In genomic region chr3:171813897-171814460, GRCh38 we compare ENCODE assay signal across 8 cellular contexts. TPM values are rescaled to one million over a fixed set of nuclear protein-coding genes. Genes with fewer than 3 reads are reported as not detected.
DNase-seq lines count a peak whose midpoint lies in the region; ATAC-seq, FAIRE-seq and TF ChIP-seq lines count a peak whose summit lies in the region.

No MANE protein-coding gene starts in this region.

- peaks cover 16% of the 10 kb centered on the region for H3K27me3 ChIP-seq in CD4-positive, alpha-beta T cell (ENCODE audit: control insufficient read depth, insufficient read depth, low read length)

- peaks cover 59% of the 10 kb centered on the region for H3K27me3 Mint-ChIP-seq in CD4-positive, alpha-beta T cell

- no peak overlapping the region for H3K4me3 Mint-ChIP-seq in CD4-positive, alpha-beta T cell

- H3K4me1 Mint-ChIP-seq in CD4-positive, alpha-beta T cell (ENCODE audit: low read depth): peaks cover 11% of the 10 kb centered on the region

- H3K9me3 ChIP-seq in CD4-positive, alpha-beta T cell (ENCODE audit: control insufficient read depth, low read length): no peaks in the 10 kb centered on the region

- no peak for FAIRE-seq in urothelium cell line (lab: Jason Lieb, UNC)

- DNase-seq in CD4-positive, alpha-beta T cell: no peak
- peak; percentile 21 for DNase-seq in OCI-M2 (lab: John Stamatoyannopoulos, UW; ENCODE audit: unreplicated experiment)
- DNase-seq in fibroblast of gingiva (ENCODE audit: low read depth): peak; percentile 57
- DNase-seq in COLO668 (lab: John Stamatoyannopoulos, UW; ENCODE audit: unreplicated experiment): no peak
- DNase-seq in urothelium cell line (ENCODE audit: low spot score): no peak
- DNase-seq in NCI-H524 treated with DMSO at 0.1 percent for 48 hours (lab: John Stamatoyannopoulos, UW): no peak

- peak; percentile 38 for ATAC-seq in CD4-positive, alpha-beta T cell (ENCODE audit: poor library complexity)
- ATAC-seq in GM21360 (IDR thresholded peaks at IDR 0.05; ENCODE audit: unreplicated experiment): peak; percentile 46
- ATAC-seq in GM21526 (IDR thresholded peaks at IDR 0.05; ENCODE audit: low FRiP score, unreplicated experiment): no peak

- no peak overlapping the region for H3K27ac ChIP-seq in CD4-positive, alpha-beta T cell (ENCODE audit: low read depth, low read length)

- no peaks in the 10 kb centered on the region for H3K9me3 Mint-ChIP-seq in CD4-positive, alpha-beta T cell

- intact Hi-C loops in CD4-positive, alpha-beta T cell (cut with DNase I, micrococcal nuclease): no loop called here

- TF ChIP-seq CTCF in CD4-positive, alpha-beta T cell (IDR thresholded peaks at IDR 0.05): no peak

- POLR2A ChIA-PET in CD4-positive, alpha-beta T cell (lab: Charles Lee): no interaction called here

- CTCF ChIA-PET in CD4-positive, alpha-beta T cell (lab: Charles Lee): interaction anchor here (0.6 kb wide), 1 partner anchor 1418 kb away, joined by 3 read pairs; no protein-coding TSS in a partner anchor

- H3K36me3 Mint-ChIP-seq in CD4-positive, alpha-beta T cell (ENCODE audit: low read depth): no peaks in the 10 kb centered on the region

- H3K27ac Mint-ChIP-seq in CD4-positive, alpha-beta T cell: no peak overlapping the region

RNA-seq across cellular contexts. Expression of gene PLD1, which starts 3.7 kb away (rescaled TPM):
- 1 to 10 TPM in 1 of 2 experiments, under 1 TPM in 1; 0.22 to 1.0 TPM for total RNA-seq in CD4-positive, alpha-beta T cell

RNA-seq across cellular contexts. Expression of gene TMEM212, which starts 29.2 kb away (rescaled TPM):
- not detected for total RNA-seq in CD4-positive, alpha-beta T cell

Comparison
In these comparisons a context has a peak if more than half of its experiments do, and no peak if none do; other contexts are left out.
1. DNase-seq: peak in OCI-M2 (single experiment) and fibroblast of gingiva (single experiment); none in CD4-positive, alpha-beta T cell (0 of 10), COLO668 (single experiment), urothelium cell line (single experiment) and NCI-H524 treated with DMSO at 0.1 percent for 48 hours (single experiment).